In genomic region chr4:87054900-87055299, GRCh38 we compare ENCODE assay signal across 11 cellular contexts.
DNase-seq lines count a peak whose midpoint lies in the region; ATAC-seq and TF ChIP-seq lines count a peak whose summit lies in the region.
"Had no signal": no experiment of that assay in that cellular context is flagged by ENCODE, and none has a peak within 500 bp of the region (broad histone marks: within the 10 kb centered on the region; RNA-seq: fewer than 3 reads in every experiment).

No MANE protein-coding gene starts in this region.

- TF ChIP-seq POLR2A in sigmoid colon (IDR thresholded peaks at IDR 0.05) = no peak

- no peaks in the 10 kb centered on the region for H3K9me3 ChIP-seq in sigmoid colon
- H3K9me3 ChIP-seq: Caco-2, SK-N-SH had no signal

- no peaks in the 10 kb centered on the region for H3K27me3 Mint-ChIP-seq in stimulated activated naive CD8-positive, alpha-beta T cell treated with anti-CD3 and anti-CD28 coated beads, Interleukin-15, Interleukin-2, amounts not matched to agents 100 ng/mL and 50 ng/mL, for 24 hours
- H3K27me3 Mint-ChIP-seq: activated naive CD8-positive, alpha-beta T cell treated with anti-CD3 and anti-CD28 coated beads, Interleukin-2, amount 10 ng/mL, durations not matched to agents 7 days and 5 days had no signal

- no peak overlapping the region for H3K4me3 Mint-ChIP-seq in stimulated activated naive CD8-positive, alpha-beta T cell treated with anti-CD3 and anti-CD28 coated beads, Interleukin-15, Interleukin-2, amounts not matched to agents 100 ng/mL and 50 ng/mL, for 24 hours
- H3K4me3 Mint-ChIP-seq: activated naive CD8-positive, alpha-beta T cell treated with anti-CD3 and anti-CD28 coated beads, Interleukin-2, amount 10 ng/mL, durations not matched to agents 7 days and 5 days had no signal

- H3K36me3 ChIP-seq in sigmoid colon = no peaks in the 10 kb centered on the region

- H3K27ac Mint-ChIP-seq in stimulated activated naive CD8-positive, alpha-beta T cell treated with anti-CD3 and anti-CD28 coated beads, Interleukin-15, Interleukin-2, amounts not matched to agents 100 ng/mL and 50 ng/mL, for 24 hours = peak overlapping the region; percentile 70
- H3K27ac Mint-ChIP-seq: activated naive CD8-positive, alpha-beta T cell treated with anti-CD3 and anti-CD28 coated beads, Interleukin-2, amount 10 ng/mL, durations not matched to agents 7 days and 5 days had no signal

- TF ChIP-seq CTCF in sigmoid colon (IDR thresholded peaks at IDR 0.05) = no peak

- no peak for TF ChIP-seq EP300 in sigmoid colon (IDR thresholded peaks at IDR 0.05)

- no peaks in the 10 kb centered on the region for H3K27me3 ChIP-seq in sigmoid colon

- ATAC-seq in stimulated activated naive CD8-positive, alpha-beta T cell treated with anti-CD3 and anti-CD28 coated beads, Interleukin-15, Interleukin-2, amounts not matched to agents 100 U/mL and 50 U/mL, for 24 hours = no peak
- ATAC-seq in left cardiac atrium = peak; percentile 3 to 35

- intact Hi-C loops in left cardiac atrium (cut with DNase I) = no loop called here
- intact Hi-C loops in sigmoid colon (cut with DNase I) = loop anchor here (5.0 kb wide), 1 partner anchor 67 kb away; no protein-coding TSS in a partner anchor

- H3K36me3 Mint-ChIP-seq in stimulated activated naive CD8-positive, alpha-beta T cell treated with anti-CD3 and anti-CD28 coated beads, Interleukin-15, Interleukin-2, amounts not matched to agents 100 ng/mL and 50 ng/mL, for 24 hours (ENCODE audit: low read depth) = peaks cover 45% of the 10 kb centered on the region

- H3K4me1 ChIP-seq in sigmoid colon = peaks cover 0 to 95% (median 89%) of the 10 kb centered on the region in 4 donors

- peak overlapping the region; percentile 68 to 84 (median 76) for H3K27ac ChIP-seq in sigmoid colon

- no peak for DNase-seq in stimulated activated naive CD8-positive, alpha-beta T cell treated with anti-CD3 and anti-CD28 coated beads, Interleukin-15, Interleukin-2, amounts not matched to agents 100 U/mL and 50 U/mL, for 24 hours
- DNase-seq in left cardiac atrium = no peak
- DNase-seq in sigmoid colon = no peak
- DNase-seq in MV-4-11 (lab: John Stamatoyannopoulos, UW) = no peak
- no peak for DNase-seq in stimulated activated CD4-positive, alpha-beta T cell treated with anti-CD3 and anti-CD28 coated beads, Interleukin-2, amount 100 ng/mL, for 24 hours
- no peak for DNase-seq in OCI-M1 (lab: John Stamatoyannopoulos, UW)
- DNase-seq in iPS-NIHi11 (ENCODE audit: low spot score) = no peak
- DNase-seq: activated naive CD8-positive, alpha-beta T cell treated with anti-CD3 and anti-CD28 coated beads, Interleukin-2, amount 10 ng/mL, durations not matched to agents 7 days and 5 days; Caco-2; SK-N-SH had no signal

- H3K9me3 Mint-ChIP-seq in stimulated activated naive CD8-positive, alpha-beta T cell treated with anti-CD3 and anti-CD28 coated beads, Interleukin-15, Interleukin-2, amounts not matched to agents 100 ng/mL and 50 ng/mL, for 24 hours = no peaks in the 10 kb centered on the region
- H3K9me3 Mint-ChIP-seq: activated naive CD8-positive, alpha-beta T cell treated with anti-CD3 and anti-CD28 coated beads, Interleukin-2, amount 10 ng/mL, durations not matched to agents 7 days and 5 days had no signal

- peak overlapping the region in 1 of 4 donors; percentile 16 for H3K4me3 ChIP-seq in sigmoid colon

- peaks cover 95% of the 10 kb centered on the region for H3K4me1 Mint-ChIP-seq in stimulated activated naive CD8-positive, alpha-beta T cell treated with anti-CD3 and anti-CD28 coated beads, Interleukin-15, Interleukin-2, amounts not matched to agents 100 ng/mL and 50 ng/mL, for 24 hours (ENCODE audit: low read depth)

- WGBS in sigmoid colon, 2 donors = 67 to 69% methylated on average over 3 of the region's 3 CpGs
